ENCODE assay signal across 8 cellular contexts in genomic region chr15:30990451-30991300, GRCh38. TPM values are rescaled to one million over a fixed set of nuclear protein-coding genes. Genes with fewer than 3 reads are reported as not detected.
DNase-seq lines count a peak whose midpoint lies in the region; ATAC-seq and TF ChIP-seq lines count a peak whose summit lies in the region.

No MANE protein-coding gene starts in this region.

- H3K4me1 ChIP-seq in CD8-positive, alpha-beta memory T cell (ENCODE audit: insufficient read depth, low read length) = peaks cover 39% of the 10 kb centered on the region
- H3K4me1 ChIP-seq in HCT116 (ENCODE audit: control insufficient read depth in 1 of 2, insufficient read depth in 2 of 2, low read length in 2 of 2) (peaks cover 10 to 23% of the 10 kb centered on the region in 2 experiments; a peak in 3 of 4 replicates), endodermal cell (ENCODE audit: control insufficient read depth, insufficient read depth, low read length) (no peaks in the 10 kb centered on the region)
- peaks cover 27 to 28% of the 10 kb centered on the region in 2 donors for H3K4me1 ChIP-seq in naive thymus-derived CD4-positive, alpha-beta T cell (ENCODE audit: control insufficient read depth in 2 of 2, insufficient read depth in 2 of 2, low read length in 2 of 2)

- peak overlapping the region; percentile 89 for H3K4me2 ChIP-seq in HCT116 (ENCODE audit: low read length)

- H3K4me3 ChIP-seq in CD8-positive, alpha-beta memory T cell (ENCODE audit: low read length) = peak overlapping the region; percentile 94
- H3K4me3 ChIP-seq in HCT116 (replicated peaks in 1 of 2; ENCODE audit: low read depth in 1 of 2, low read length in 2 of 2) = peak overlapping the region; percentile 92 to 93
- peak overlapping the region; percentile 96 for H3K4me3 ChIP-seq in SK-N-MC
- peak overlapping the region; percentile 88 for H3K4me3 ChIP-seq in endodermal cell (ENCODE audit: low read length)
- H3K4me3 ChIP-seq in naive thymus-derived CD4-positive, alpha-beta T cell (ENCODE audit: low read length) = peak overlapping the region; percentile 96

- H3K79me2 ChIP-seq in HCT116 (ENCODE audit: insufficient read depth, low read length) = peaks cover 15% of the 10 kb centered on the region

- peak in 1 of 5 donors; percentile 8 for DNase-seq in CD8-positive, alpha-beta memory T cell
- DNase-seq in HCT116 (ENCODE audit: low read depth, low spot score) (no peak), SK-N-MC (ENCODE audit: low read depth, low spot score) (no peak), endodermal cell (no peak), HPDE6-E6E7 (ENCODE audit: extremely low spot score) (no peak)
- DNase-seq in naive thymus-derived CD4-positive, alpha-beta T cell = no peak
- no peak for DNase-seq in effector CD4-positive, alpha-beta T cell
- no peak for DNase-seq in activated CD4-positive, alpha-beta T cell treated with anti-CD3 and anti-CD28 coated beads, Interleukin-2, amount 50 U/mL, for 48 hours

- BruUV-seq in HCT116 (replicated peaks; lab: Mats Ljungman, UMichigan) = no TSS peak

- H3K27me3 ChIP-seq in CD8-positive, alpha-beta memory T cell (ENCODE audit: insufficient read depth, low read length, poor library complexity, severe bottlenecking) = no peaks in the 10 kb centered on the region
- H3K27me3 ChIP-seq in HCT116 (ENCODE audit: insufficient read depth, low read length) = no peaks in the 10 kb centered on the region
- no peaks in the 10 kb centered on the region for H3K27me3 ChIP-seq in endodermal cell (ENCODE audit: control insufficient read depth, insufficient read depth, low read length, poor library complexity, severe bottlenecking)
- H3K27me3 ChIP-seq in naive thymus-derived CD4-positive, alpha-beta T cell (ENCODE audit: control insufficient read depth in 2 of 2, insufficient read depth in 2 of 2, low read length in 2 of 2) = no peaks in the 10 kb centered on the region

- H3K27me3 Mint-ChIP-seq in CD8-positive, alpha-beta memory T cell = peaks cover 0 to 3% of the 10 kb centered on the region in 2 donors
- no peaks in the 10 kb centered on the region for H3K27me3 Mint-ChIP-seq in endodermal cell (ENCODE audit: insufficient read depth)
- peaks cover 0 to 6% (median 0%) of the 10 kb centered on the region in 5 donors for H3K27me3 Mint-ChIP-seq in naive thymus-derived CD4-positive, alpha-beta T cell

- peak overlapping the region; percentile 93 to 100 (median 94) for H3K4me3 Mint-ChIP-seq in CD8-positive, alpha-beta memory T cell
- peak overlapping the region; percentile 89 for H3K4me3 Mint-ChIP-seq in endodermal cell
- peak overlapping the region; percentile 91 to 97 (median 95) for H3K4me3 Mint-ChIP-seq in naive thymus-derived CD4-positive, alpha-beta T cell

- peaks cover 7% of the 10 kb centered on the region for H3K36me3 ChIP-seq in CD8-positive, alpha-beta memory T cell (ENCODE audit: insufficient read depth, low read length)
- H3K36me3 ChIP-seq in HCT116 (ENCODE audit: control insufficient read depth in 1 of 2, insufficient read depth in 2 of 2, low read length in 2 of 2) (peaks cover 0 to 2% of the 10 kb centered on the region in 2 experiments; a peak in 2 of 4 replicates), SK-N-MC (ENCODE audit: insufficient read depth, low read length) (no peaks in the 10 kb centered on the region), endodermal cell (ENCODE audit: control insufficient read depth, insufficient read depth, low read length) (peaks cover 8% of the 10 kb centered on the region)
- H3K36me3 ChIP-seq in naive thymus-derived CD4-positive, alpha-beta T cell (ENCODE audit: control insufficient read depth in 2 of 3, insufficient read depth in 3 of 3, low read length in 3 of 3) = peaks cover 0 to 11% (median 0%) of the 10 kb centered on the region in 3 experiments

- WGBS in endodermal cell (ENCODE audit: insufficient coverage in 1 of 2, insufficient read length in 1 of 2), 2 experiments = 7 to 10% methylated on average over 20 to 27 of the region's 28 CpGs

- no peak for TF ChIP-seq POLR2A in HCT116 (IDR thresholded peaks at IDR 0.05; ENCODE audit: borderline replicate concordance, extremely low read depth, insufficient read depth, insufficient read length)

- peak; percentile 7 for ATAC-seq in HCT116
- ATAC-seq in naive thymus-derived CD4-positive, alpha-beta T cell = no peak

- H2AFZ ChIP-seq in HCT116 (ENCODE audit: low read depth, low read length, poor library complexity, severe bottlenecking) = no peak overlapping the region

- H3K9me2 ChIP-seq in HCT116 (ENCODE audit: insufficient read depth) = no peaks in the 10 kb centered on the region

- no peaks in the 10 kb centered on the region for H3K9me3 Mint-ChIP-seq in CD8-positive, alpha-beta memory T cell
- H3K9me3 Mint-ChIP-seq in endodermal cell = peaks cover 2% of the 10 kb centered on the region
- H3K9me3 Mint-ChIP-seq in naive thymus-derived CD4-positive, alpha-beta T cell = peaks cover 0 to 8% (median 0%) of the 10 kb centered on the region in 11 donors

- peaks cover 26 to 51% (median 44%) of the 10 kb centered on the region in 3 donors for H3K4me1 Mint-ChIP-seq in CD8-positive, alpha-beta memory T cell
- peaks cover 13% of the 10 kb centered on the region for H3K4me1 Mint-ChIP-seq in endodermal cell
- H3K4me1 Mint-ChIP-seq in naive thymus-derived CD4-positive, alpha-beta T cell = peaks cover 23 to 53% (median 41%) of the 10 kb centered on the region in 7 donors

- RAD21 ChIA-PET in HCT116 (lab: Charles Lee; ENCODE audit: low non-redundant PET in 1 of 2, low total read pairs in 2 of 2, uncharacterized antibody in 2 of 2, unreplicated experiment in 2 of 2) = no interaction called here

- POLR2A ChIA-PET in CD8-positive, alpha-beta memory T cell (lab: Charles Lee) = interaction anchor here (0.5 kb wide), 1 partner anchor 121 kb away, joined by 3 read pairs; no protein-coding TSS in a partner anchor
- POLR2A ChIA-PET in HCT116 (lab: Charles Lee) = no interaction called here
- POLR2A ChIA-PET in naive thymus-derived CD4-positive, alpha-beta T cell (lab: Charles Lee) = interaction anchor here (0.6 to 3.0 kb wide), 7 partner anchors 9 to 494 kb away, joined by 3 to 21 read pairs (median 4); no protein-coding TSS in a partner anchor

- CTCF ChIA-PET in CD8-positive, alpha-beta memory T cell (lab: Charles Lee) = interaction anchor here (1.2 kb wide), 1 partner anchor 138 kb away, joined by 3 read pairs; no protein-coding TSS in a partner anchor
- CTCF ChIA-PET in HCT116 (lab: Charles Lee) = interaction anchor here (1.1 kb wide), 1 partner anchor 139 kb away, joined by 3 read pairs; no protein-coding TSS in a partner anchor
- CTCF ChIA-PET in naive thymus-derived CD4-positive, alpha-beta T cell (lab: Charles Lee) = no interaction called here

- no peaks in the 10 kb centered on the region for H3K9me3 ChIP-seq in CD8-positive, alpha-beta memory T cell (ENCODE audit: low read length)
- H3K9me3 ChIP-seq in HCT116 (ENCODE audit: control insufficient read depth in 1 of 2, insufficient read depth in 1 of 2, low read depth in 1 of 2, low read length in 2 of 2) (no peaks in the 10 kb centered on the region), SK-N-MC (ENCODE audit: low read depth, low read length) (no peaks in the 10 kb centered on the region), endodermal cell (ENCODE audit: control insufficient read depth, low read length) (no peaks in the 10 kb centered on the region)
- H3K9me3 ChIP-seq in naive thymus-derived CD4-positive, alpha-beta T cell (ENCODE audit: control insufficient read depth in 2 of 3, low read length in 3 of 3) = no peaks in the 10 kb centered on the region

- H3K27ac Mint-ChIP-seq in CD8-positive, alpha-beta memory T cell = peak overlapping the region; percentile 41 to 99 (median 94)
- H3K27ac Mint-ChIP-seq in endodermal cell = peak overlapping the region; percentile 89
- H3K27ac Mint-ChIP-seq in naive thymus-derived CD4-positive, alpha-beta T cell = peak overlapping the region; percentile 90 to 98 (median 93)

- H3K9ac ChIP-seq in HCT116 (ENCODE audit: low read length) (peak overlapping the region; percentile 87), SK-N-MC (ENCODE audit: insufficient read length) (peak overlapping the region; percentile 91), endodermal cell (ENCODE audit: extremely low read depth, low read length, poor library complexity, severe bottlenecking) (peak overlapping the region; percentile 66)

- TF ChIP-seq CTCF in HCT116 (IDR thresholded peaks at IDR 0.05 in 2 of 3, conservative IDR thresholded peaks at IDR 0.05 in 1 of 3; ENCODE audit: borderline replicate concordance in 1 of 3, insufficient read depth in 1 of 3, low read depth in 2 of 3, low read length in 2 of 3) (no peak), endodermal cell (conservative IDR thresholded peaks at IDR 0.05) (no peak)

- intact Hi-C loops in HCT116 (cut with micrococcal nuclease) = no loop called here
- intact Hi-C loops in naive thymus-derived CD4-positive, alpha-beta T cell (cut with micrococcal nuclease) = loop anchor here (1.0 to 10.0 kb wide), 14 partner anchors 14 to 880 kb away; partner anchors contain the start of genes FAN1 (in 1 of the 2), KLF13 (in 1 of the 2) and OTUD7A (in 1 of the 2)

- H3K27ac ChIP-seq in CD8-positive, alpha-beta memory T cell (ENCODE audit: low read depth, low read length) = peak overlapping the region; percentile 78
- H3K27ac ChIP-seq in HCT116 (ENCODE audit: low read depth, low read length) = peak overlapping the region; percentile 99
- H3K27ac ChIP-seq in SK-N-MC = no peak overlapping the region
- peak overlapping the region; percentile 67 for H3K27ac ChIP-seq in endodermal cell (ENCODE audit: low read depth, low read length)
- H3K27ac ChIP-seq in naive thymus-derived CD4-positive, alpha-beta T cell (ENCODE audit: low read depth, low read length) = peak overlapping the region; percentile 89

- no peaks in the 10 kb centered on the region for H4K20me1 ChIP-seq in HCT116 (ENCODE audit: insufficient read depth)

- peaks cover 0 to 28% (median 8%) of the 10 kb centered on the region in 3 donors for H3K36me3 Mint-ChIP-seq in CD8-positive, alpha-beta memory T cell
- peaks cover 8% of the 10 kb centered on the region for H3K36me3 Mint-ChIP-seq in endodermal cell (ENCODE audit: low read depth)
- peaks cover 0 to 11% (median 3%) of the 10 kb centered on the region in 5 donors for H3K36me3 Mint-ChIP-seq in naive thymus-derived CD4-positive, alpha-beta T cell

- TF ChIP-seq RAD21 in HCT116 (IDR thresholded peaks at IDR 0.05; ENCODE audit: low read depth) = no peak

TF ChIP-seq in HCT116, 20 proteins besides CTCF, POLR2A, EP300 and RAD21:
- no peak for TF ChIP-seq ELF1 (IDR thresholded peaks at IDR 0.05; ENCODE audit: borderline replicate concordance, low read depth)
- TF ChIP-seq SIN3A (IDR thresholded peaks at IDR 0.05; ENCODE audit: low read depth) = peak; percentile 1; the same call in 1 of the 2 replicates
- TF ChIP-seq ZNF274 (IDR thresholded peaks at IDR 0.05; ENCODE audit: low read depth, low read length) = no peak
TF ChIP-seq in HCT116: peak in this region for 1.

RNA-seq across cellular contexts. Expression of gene MTMR10, which starts 0.8 kb away (rescaled TPM):
- 10 to 100 TPM; 17.3 to 18.0 TPM for total RNA-seq in CD8-positive, alpha-beta memory T cell
- 9.6 TPM for polyA plus RNA-seq in CD8-positive, alpha-beta memory T cell
- total RNA-seq in HCT116 (2021; ENCODE audit: unreplicated experiment) (13.4 TPM), endodermal cell (10 to 100 TPM; 12.4 to 16.2 TPM)
- polyA plus RNA-seq in HCT116 (2012) = 5.4 and 6.3 TPM in 2 replicates
- polyA plus RNA-seq in endodermal cell (2013, experiment 1 of 2) = 11.9 TPM
- 12.6 TPM for polyA plus RNA-seq in endodermal cell (2013, experiment 2 of 2)
- 10 to 100 TPM; 21.2 to 50.8 (median 34.0) TPM for total RNA-seq in naive thymus-derived CD4-positive, alpha-beta T cell
- polyA plus RNA-seq in naive thymus-derived CD4-positive, alpha-beta T cell = 1 to 10 TPM; 4.0 to 9.4 TPM
